Comparison of ENCODE assay signal across 21 cellular contexts in the genomic region with DNA sequence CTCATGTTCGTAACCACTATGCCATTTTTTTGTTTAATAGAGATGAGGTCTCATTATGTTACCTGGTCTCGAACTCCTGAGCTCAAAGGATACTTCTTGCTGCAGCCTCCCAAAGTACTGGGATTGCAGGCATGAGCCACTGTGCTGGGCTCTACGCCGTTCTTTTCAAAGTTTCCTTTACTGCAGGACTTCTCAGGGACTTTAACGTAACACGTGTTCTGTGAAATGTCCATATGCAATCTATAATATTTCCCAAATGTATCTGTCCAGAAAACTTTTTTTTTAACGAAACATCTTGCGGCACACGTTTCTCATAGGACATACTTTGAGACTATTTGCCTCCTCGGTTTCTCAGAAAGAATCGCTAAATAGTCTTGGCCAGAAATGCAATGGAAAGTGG.
A peak's percentile ranks its signal among the peaks of the same experiment; 100 is the strongest.
DNase-seq lines count a peak whose midpoint lies in the region; ATAC-seq lines count a peak whose summit lies in the region.
"Had no signal": no experiment of that assay in that cellular context is flagged by ENCODE, and none has a peak within 500 bp of the region (broad histone marks: within the 10 kb centered on the region; RNA-seq: fewer than 3 reads in every experiment).

No MANE protein-coding gene starts in this region.

- CTCF ChIA-PET in naive thymus-derived CD4-positive, alpha-beta T cell (lab: Charles Lee), result interaction anchor here (1.0 to 5.5 kb wide), 10 partner anchors 10 to 144 kb away, joined by 3 to 43 read pairs (median 10); a partner anchor contains a TSS

- peak overlapping the region; percentile 78 for H3K27ac ChIP-seq in KOPT-K1 (ENCODE audit: low read depth, low read length, poor library complexity, severe bottlenecking)
- peak overlapping the region; percentile 75 for H3K27ac ChIP-seq in naive thymus-derived CD4-positive, alpha-beta T cell (ENCODE audit: low read depth, low read length)
- H3K27ac ChIP-seq in caudate nucleus (ENCODE audit: low read depth, low read length), result no peak overlapping the region
- H3K27ac ChIP-seq: SJCRH30 had no signal

- H3K27me3 ChIP-seq in naive thymus-derived CD4-positive, alpha-beta T cell (ENCODE audit: control insufficient read depth in 2 of 2, insufficient read depth in 2 of 2, low read length in 2 of 2), result no peaks in the 10 kb centered on the region
- H3K27me3 ChIP-seq: MG63, Peyer's patch, SJCRH30, thyroid gland had no signal

- H3K36me3 Mint-ChIP-seq in activated T-cell treated with anti-CD3 and anti-CD28 coated beads, Interleukin-2, amount 50 U/mL, for 4 hours (ENCODE audit: insufficient read depth), result peaks cover 16% of the 10 kb centered on the region
- no peaks in the 10 kb centered on the region for H3K36me3 Mint-ChIP-seq in activated T-helper 17 cell treated with anti-CD3 and anti-CD28 coated beads, Interleukin-2, amount 50 U/mL, for 72 hours (ENCODE audit: low read depth)
- H3K36me3 Mint-ChIP-seq in naive thymus-derived CD4-positive, alpha-beta T cell, result peaks cover 0 to 9% (median 0%) of the 10 kb centered on the region in 5 donors
- H3K36me3 Mint-ChIP-seq: activated CD8-positive, alpha-beta memory T cell treated with anti-CD3 and anti-CD28 coated beads, Interleukin-2, amount 10 ng/mL, durations not matched to agents 7 days and 5 days; WTC11 had no signal

- no peak for DNase-seq in activated T-cell treated with anti-CD3 and anti-CD28 coated beads, Interleukin-2, amount 50 U/mL, for 4 hours
- DNase-seq in activated T-cell treated with anti-CD3 and anti-CD28 coated beads for 4 hours (no peak), caudate nucleus (lab: John Stamatoyannopoulos, UW) (no peak), NCI-H1694 (lab: John Stamatoyannopoulos, UW) (no peak)
- DNase-seq in naive thymus-derived CD4-positive, alpha-beta T cell, result no peak
- DNase-seq: GOT3, IMR-90, MG63, NCI-H2029, nephron progenitor cell, thyroid gland had no signal

- intact Hi-C loops in naive thymus-derived CD4-positive, alpha-beta T cell (cut with micrococcal nuclease), result loop anchor here (2.0 to 10.0 kb wide), 9 partner anchors 13 to 987 kb away; a partner anchor contains a TSS

- peak overlapping the region; percentile 95 for H3K27ac Mint-ChIP-seq in activated T-helper 17 cell treated with anti-CD3 and anti-CD28 coated beads, Interleukin-2, amount 50 U/mL, for 72 hours
- peak overlapping the region in 7 of 9 donors; percentile 86 to 97 (median 93) for H3K27ac Mint-ChIP-seq in naive thymus-derived CD4-positive, alpha-beta T cell
- H3K27ac Mint-ChIP-seq: nephron progenitor cell, WTC11 had no signal

- H3K9me3 Mint-ChIP-seq in activated T-cell treated with anti-CD3 and anti-CD28 coated beads, Interleukin-2, amount 50 U/mL, for 4 hours, result no peaks in the 10 kb centered on the region
- H3K9me3 Mint-ChIP-seq in activated T-helper 17 cell treated with anti-CD3 and anti-CD28 coated beads, Interleukin-2, amount 50 U/mL, for 72 hours, result no peaks in the 10 kb centered on the region
- peaks cover 0 to 2% (median 0%) of the 10 kb centered on the region in 11 donors for H3K9me3 Mint-ChIP-seq in naive thymus-derived CD4-positive, alpha-beta T cell
- H3K9me3 Mint-ChIP-seq: endodermal cell, WTC11 had no signal

- no peaks in the 10 kb centered on the region; the same call in 1 of the 2 replicates for H3K36me3 ChIP-seq in KOPT-K1 (ENCODE audit: insufficient read depth, low read length)
- H3K36me3 ChIP-seq in naive thymus-derived CD4-positive, alpha-beta T cell (ENCODE audit: control insufficient read depth in 2 of 3, insufficient read depth in 3 of 3, low read length in 3 of 3), result no peaks in the 10 kb centered on the region
- H3K36me3 ChIP-seq: MG63, Peyer's patch, SJCRH30, thyroid gland had no signal

- peak overlapping the region; percentile 93 for H3K4me3 ChIP-seq in naive thymus-derived CD4-positive, alpha-beta T cell (ENCODE audit: low read length)
- H3K4me3 ChIP-seq: MG63, SJCRH30, thyroid gland had no signal

- peak overlapping the region; percentile 88 for H3K4me3 Mint-ChIP-seq in activated T-cell treated with anti-CD3 and anti-CD28 coated beads, Interleukin-2, amount 50 U/mL, for 4 hours
- H3K4me3 Mint-ChIP-seq in activated T-helper 17 cell treated with anti-CD3 and anti-CD28 coated beads, Interleukin-2, amount 50 U/mL, for 72 hours, result peak overlapping the region; percentile 87
- H3K4me3 Mint-ChIP-seq in naive thymus-derived CD4-positive, alpha-beta T cell, result peak overlapping the region; percentile 84 to 98 (median 95)
- H3K4me3 Mint-ChIP-seq: endodermal cell, nephron progenitor cell, WTC11 had no signal

- ATAC-seq in activated T-cell treated with anti-CD3 and anti-CD28 coated beads, Interleukin-2, amount 50 U/mL, for 4 hours, result no peak
- no peak for ATAC-seq in activated T-helper 17 cell treated with anti-CD3 and anti-CD28 coated beads, Interleukin-2, amount 50 U/mL, for 72 hours (replicated peaks)
- ATAC-seq in naive thymus-derived CD4-positive, alpha-beta T cell, result no peak
- ATAC-seq in HG02981 (IDR thresholded peaks at IDR 0.05; ENCODE audit: unreplicated experiment), result no peak
- ATAC-seq: left colon, sciatic nerve had no signal

- H3K27me3 Mint-ChIP-seq in activated T-cell treated with anti-CD3 and anti-CD28 coated beads, Interleukin-2, amount 50 U/mL, for 4 hours (ENCODE audit: low read depth), result no peaks in the 10 kb centered on the region
- no peaks in the 10 kb centered on the region for H3K27me3 Mint-ChIP-seq in activated T-helper 17 cell treated with anti-CD3 and anti-CD28 coated beads, Interleukin-2, amount 50 U/mL, for 72 hours
- H3K27me3 Mint-ChIP-seq in naive thymus-derived CD4-positive, alpha-beta T cell, result no peaks in the 10 kb centered on the region
- H3K27me3 Mint-ChIP-seq: activated CD8-positive, alpha-beta memory T cell treated with anti-CD3 and anti-CD28 coated beads, Interleukin-2, amount 10 ng/mL, durations not matched to agents 7 days and 5 days had no signal

- peaks cover 77% of the 10 kb centered on the region for H3K4me1 Mint-ChIP-seq in activated T-cell treated with anti-CD3 and anti-CD28 coated beads, Interleukin-2, amount 50 U/mL, for 4 hours (ENCODE audit: low read depth)
- peaks cover 60% of the 10 kb centered on the region for H3K4me1 Mint-ChIP-seq in activated T-helper 17 cell treated with anti-CD3 and anti-CD28 coated beads, Interleukin-2, amount 50 U/mL, for 72 hours
- peaks cover 70 to 96% (median 93%) of the 10 kb centered on the region in 7 donors for H3K4me1 Mint-ChIP-seq in naive thymus-derived CD4-positive, alpha-beta T cell

- H3K9me3 ChIP-seq in KOPT-K1 (ENCODE audit: insufficient read depth, low read length, poor library complexity, severe bottlenecking), result no peaks in the 10 kb centered on the region
- H3K9me3 ChIP-seq in naive thymus-derived CD4-positive, alpha-beta T cell (ENCODE audit: control insufficient read depth in 2 of 3, low read length in 3 of 3), result no peaks in the 10 kb centered on the region
- H3K9me3 ChIP-seq: MG63, Peyer's patch, SJCRH30, thyroid gland had no signal

- POLR2A ChIA-PET in naive thymus-derived CD4-positive, alpha-beta T cell (lab: Charles Lee), result interaction anchor here (0.6 to 6.4 kb wide), 6 partner anchors 9 to 95 kb away, joined by 3 to 84 read pairs (median 6); a partner anchor contains a TSS

- peaks cover 15 to 51% of the 10 kb centered on the region in 2 donors for H3K4me1 ChIP-seq in naive thymus-derived CD4-positive, alpha-beta T cell (ENCODE audit: control insufficient read depth in 2 of 2, insufficient read depth in 2 of 2, low read length in 2 of 2)
